Comparison of ENCODE assay signal across 30 cellular contexts in genomic region chr6:123524781-123525180, GRCh38.
"Had no signal": no experiment of that assay in that cellular context is flagged by ENCODE, and none has a peak within 500 bp of the region (broad histone marks: within the 10 kb centered on the region; RNA-seq: fewer than 3 reads in every experiment).

No MANE protein-coding gene starts in this region.

- DNase-seq: activated CD4-positive, alpha-beta T cell treated with anti-CD3 and anti-CD28 coated beads for 36 hours; activated CD4-positive, alpha-beta T cell treated with anti-CD3 and anti-CD28 coated beads, Interleukin-2, amount 10 ng/mL, durations not matched to agents 7 days and 5 days; activated CD4-positive, alpha-beta T cell treated with anti-CD3 and anti-CD28 coated beads, Interleukin-2, amount 50 U/mL, for 48 hours; activated CD8-positive, alpha-beta T cell treated with anti-CD3 and anti-CD28 coated beads, Interleukin-2, amount 10 ng/mL, durations not matched to agents 7 days and 5 days; activated gamma-delta T cell; activated naive CD4-positive, alpha-beta T cell treated with Interleukin-2 at 50 U/mL for 16 hours; activated naive CD8-positive, alpha-beta T cell treated with anti-CD3 and anti-CD28 coated beads, Interleukin-2, amount 10 ng/mL, durations not matched to agents 7 days and 5 days; activated T-cell treated with anti-CD3 and anti-CD28 coated beads, Interleukin-2, amount 50 U/mL, for 24 hours; body of pancreas; caudate nucleus; cerebellar nuclear complex; Kasumi-1; MG63; NCI-H1048; NCI-H1105 treated with DMSO at 0.1 percent for 48 hours; NCI-H1436 treated with DMSO at 0.1 percent for 48 hours; NCI-H1694 treated with DMSO at 0.1 percent for 48 hours; NCI-H2029 treated with DMSO at 0.1 percent for 48 hours; NCI-H2107; NCI-H510A; NCI-H526; NCI-H748 treated with DMSO at 0.1 percent for 48 hours; SHP77; SJCRH30 had no signal

- H3K4me3 ChIP-seq: body of pancreas, breast epithelium, K562, MG63, SJCRH30, SK-N-MC had no signal

- H3K9me3 ChIP-seq: body of pancreas, breast epithelium, MG63, SJCRH30 had no signal

- H3K27me3 ChIP-seq: body of pancreas, breast epithelium, MG63, SJCRH30 had no signal

- FAIRE-seq: astrocyte, K562, TTC549 had no signal

- H3K4me1 ChIP-seq: body of pancreas, breast epithelium, SJCRH30 had no signal

- ATAC-seq: activated CD4-positive, alpha-beta T cell treated with anti-CD3 and anti-CD28 coated beads for 36 hours; activated CD4-positive, CD25-positive, alpha-beta regulatory T cell treated with anti-CD3 and anti-CD28 coated beads, Interleukin-2, amount 50 U/mL, for 24 hours; activated CD8-positive, alpha-beta T cell treated with anti-CD3 and anti-CD28 coated beads, Interleukin-2, amount 10 ng/mL, durations not matched to agents 7 days and 5 days; body of pancreas; K562 had no signal

- H3K36me3 ChIP-seq: breast epithelium, MG63, SJCRH30 had no signal

- H3K27ac ChIP-seq: body of pancreas, breast epithelium, SJCRH30, SK-N-MC had no signal
